Comparison of ENCODE assay signal across 9 cellular contexts in genomic region chr12:11861155-11861863, GRCh38.
DNase-seq lines count a peak whose midpoint lies in the region; ATAC-seq and TF ChIP-seq lines count a peak whose summit lies in the region.
"Had no signal": no experiment of that assay in that cellular context is flagged by ENCODE, and none has a peak within 500 bp of the region (broad histone marks: within the 10 kb centered on the region; RNA-seq: fewer than 3 reads in every experiment).

No MANE protein-coding gene starts in this region.

- H3K4me3 ChIP-seq in endodermal cell (ENCODE audit: low read length) (no peak overlapping the region), vagina (no peak overlapping the region)

- TF ChIP-seq CTCF in endodermal cell (conservative IDR thresholded peaks at IDR 0.05) (no peak), neural crest cell (conservative IDR thresholded peaks at IDR 0.05) (no peak), vagina (IDR thresholded peaks at IDR 0.05) (no peak)

- no peak for DNase-seq in activated naive CD4-positive, alpha-beta T cell treated with anti-CD3 and anti-CD28 coated beads, Interleukin-2, amount 50 U/mL, for 72 hours (ENCODE audit: low spot score in 2 of 2)
- no peak for DNase-seq in activated naive CD4-positive, alpha-beta T cell treated with Interleukin-2 at 50 U/mL for 16 hours
- DNase-seq in endodermal cell (peak; percentile 84), neural crest cell (ENCODE audit: low read depth, low spot score) (peak; percentile 15), vagina (ENCODE audit: extremely low spot score in 2 of 2) (no peak), NCI-H2081 (lab: John Stamatoyannopoulos, UW) (no peak)
- DNase-seq: nucleus accumbens had no signal

- peaks cover 24% of the 10 kb centered on the region for H3K36me3 ChIP-seq in endodermal cell (ENCODE audit: control insufficient read depth, insufficient read depth, low read length)
- no peaks in the 10 kb centered on the region for H3K36me3 ChIP-seq in vagina

- H3K9ac ChIP-seq in endodermal cell (ENCODE audit: extremely low read depth, low read length, poor library complexity, severe bottlenecking): no peak overlapping the region

- no peaks in the 10 kb centered on the region for H3K27me3 Mint-ChIP-seq in endodermal cell (ENCODE audit: insufficient read depth)
- no peaks in the 10 kb centered on the region for H3K27me3 Mint-ChIP-seq in neural crest cell (ENCODE audit: low read depth)

- peaks cover 44 to 99% of the 10 kb centered on the region in 2 donors for H3K36me3 Mint-ChIP-seq in activated naive CD4-positive, alpha-beta T cell treated with anti-CD3 and anti-CD28 coated beads, Interleukin-2, amount 50 U/mL, for 72 hours
- H3K36me3 Mint-ChIP-seq in endodermal cell (ENCODE audit: low read depth) (peaks cover 41% of the 10 kb centered on the region), neural crest cell (ENCODE audit: low read depth) (peaks cover 14% of the 10 kb centered on the region)

- TF ChIP-seq POLR2A in vagina (IDR thresholded peaks at IDR 0.05): no peak

- H3K27me3 ChIP-seq in endodermal cell (ENCODE audit: control insufficient read depth, insufficient read depth, low read length, poor library complexity, severe bottlenecking) (no peaks in the 10 kb centered on the region), vagina (no peaks in the 10 kb centered on the region)

- H3K4me1 ChIP-seq in endodermal cell (ENCODE audit: control insufficient read depth, insufficient read depth, low read length) (peaks cover 10% of the 10 kb centered on the region), vagina (peaks cover 42% of the 10 kb centered on the region)

- intact Hi-C loops in vagina (cut with DNase I): no loop called here

- peaks cover 67% of the 10 kb centered on the region for H3K4me1 Mint-ChIP-seq in endodermal cell
- peaks cover 48% of the 10 kb centered on the region for H3K4me1 Mint-ChIP-seq in neural crest cell

- peaks cover 8% of the 10 kb centered on the region for H3K9me3 ChIP-seq in endodermal cell (ENCODE audit: control insufficient read depth, low read length)
- peaks cover 6% of the 10 kb centered on the region for H3K9me3 ChIP-seq in vagina

- WGBS in endodermal cell (ENCODE audit: insufficient coverage in 1 of 2, insufficient read length in 1 of 2), 2 experiments: 63 to 69% methylated on average over 4 to 5 of the region's 5 CpGs

- H3K4me3 Mint-ChIP-seq in endodermal cell (no peak overlapping the region), neural crest cell (peak overlapping the region; percentile 67)

- H3K27ac Mint-ChIP-seq in activated naive CD4-positive, alpha-beta T cell treated with anti-CD3 and anti-CD28 coated beads, Interleukin-2, amount 50 U/mL, for 72 hours: peak overlapping the region; percentile 11 to 34
- H3K27ac Mint-ChIP-seq in endodermal cell: peak overlapping the region; percentile 31
- peak overlapping the region; percentile 93 for H3K27ac Mint-ChIP-seq in neural crest cell (ENCODE audit: unreplicated experiment)

- H3K27ac ChIP-seq in endodermal cell (ENCODE audit: low read depth, low read length) (peak overlapping the region; percentile 50), vagina (peak overlapping the region; percentile 64)

- peaks cover 9 to 11% of the 10 kb centered on the region in 2 donors for H3K9me3 Mint-ChIP-seq in activated naive CD4-positive, alpha-beta T cell treated with anti-CD3 and anti-CD28 coated beads, Interleukin-2, amount 50 U/mL, for 72 hours
- H3K9me3 Mint-ChIP-seq in endodermal cell (peaks cover 16% of the 10 kb centered on the region), neural crest cell (peaks cover 10% of the 10 kb centered on the region)

- no peak for ATAC-seq in activated naive CD4-positive, alpha-beta T cell treated with anti-CD3 and anti-CD28 coated beads, Interleukin-2, amount 50 U/mL, for 72 hours
- no peak for ATAC-seq in GM21526 (IDR thresholded peaks at IDR 0.05; ENCODE audit: low FRiP score, unreplicated experiment)
- ATAC-seq in GM18502 (IDR thresholded peaks at IDR 0.05; ENCODE audit: poor library complexity, unreplicated experiment): no peak

Comparison
In these comparisons a context has a peak if more than half of its experiments do, and no peak if none do; other contexts are left out.
1. DNase-seq: peak in endodermal cell (single experiment) and neural crest cell (single experiment); none in activated naive CD4-positive, alpha-beta T cell treated with anti-CD3 and anti-CD28 coated beads, Interleukin-2, amount 50 U/mL, for 72 hours (0 of 2), activated naive CD4-positive, alpha-beta T cell treated with Interleukin-2 at 50 U/mL for 16 hours (single experiment), vagina (0 of 2) and NCI-H2081 (0 of 2).
2. H3K27ac Mint-ChIP-seq: peak in every context shown above with its lines; median percentile 93 in neural crest cell; 31 in endodermal cell; 22 in activated naive CD4-positive, alpha-beta T cell treated with anti-CD3 and anti-CD28 coated beads, Interleukin-2, amount 50 U/mL, for 72 hours.